In the genomic region with DNA sequence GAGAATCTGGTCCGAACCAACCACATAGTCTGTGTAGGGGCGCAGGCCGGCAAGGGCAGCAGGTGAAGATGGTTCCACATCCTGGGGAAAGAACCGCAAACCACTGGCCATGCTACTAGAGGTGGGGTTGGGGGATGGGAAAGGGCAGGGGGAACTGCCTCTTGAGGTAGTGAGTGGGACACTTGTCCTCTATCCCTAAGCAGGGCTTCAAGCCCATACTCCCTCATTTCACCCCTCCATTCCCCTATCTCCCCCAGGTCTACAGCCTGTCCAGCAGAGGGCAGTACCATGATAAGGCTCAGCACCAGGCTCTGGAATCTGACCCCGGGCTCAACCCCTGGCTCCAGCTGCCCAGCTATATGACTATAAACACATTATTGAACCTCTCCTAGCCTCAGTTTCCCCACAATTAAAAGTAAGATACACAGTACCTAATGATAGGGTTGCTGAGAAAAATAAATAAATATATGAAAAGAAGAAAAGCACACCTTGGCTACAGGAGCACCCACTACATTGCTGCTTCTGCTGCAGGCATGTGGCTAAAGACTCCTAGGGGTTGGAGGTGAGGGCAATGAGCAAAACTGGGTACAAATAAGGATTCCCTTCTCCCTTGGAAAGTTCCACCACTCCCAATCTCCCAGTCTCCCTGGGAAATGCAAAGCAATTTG, we compare ENCODE assay signal across 8 cellular contexts. TPM values are rescaled to one million over a fixed set of nuclear protein-coding genes. Genes with fewer than 3 reads are reported as not detected.
DNase-seq lines count a peak whose midpoint lies in the region; ATAC-seq and TF ChIP-seq lines count a peak whose summit lies in the region.

No MANE protein-coding gene starts in this region.

- H3K4me1 Mint-ChIP-seq in osteocyte (ENCODE audit: unreplicated experiment) = peaks cover 34% of the 10 kb centered on the region

- H3K4me3 ChIP-seq in Loucy (ENCODE audit: low read length, poor library complexity, severe bottlenecking) = no peak overlapping the region

- H3F3A ChIP-seq in Loucy (ENCODE audit: low read depth) = no peaks in the 10 kb centered on the region

- H3K9ac ChIP-seq in Loucy (ENCODE audit: low read depth, low read length, poor library complexity, severe bottlenecking) = no peak overlapping the region

- DNase-seq in DMS79 treated with DMSO at 0.1 percent for 48 hours (lab: John Stamatoyannopoulos, UW) (peak; percentile 0), GM20000 (ENCODE audit: low spot score) (peak; percentile 82), erythroblast (lab: John Stamatoyannopoulos, UW) (peak; percentile 64 to 78), osteocyte (ENCODE audit: extremely low spot score, unreplicated experiment) (no peak), amniotic stem cell (lab: John Stamatoyannopoulos, UW) (no peak)
- DNase-seq in activated CD4-positive, alpha-beta T cell treated with anti-CD3 and anti-CD28 coated beads, Interleukin-2, amount 50 U/mL, for 4 hours = peak; percentile 29 to 30

- no peak overlapping the region for H2AFZ ChIP-seq in Loucy (ENCODE audit: low read length)

- H4K20me1 ChIP-seq in Loucy (ENCODE audit: insufficient read depth, low read length, poor library complexity, severe bottlenecking) = peaks cover 15% of the 10 kb centered on the region

- peak; percentile 78 for TF ChIP-seq CTCF in GM20000 (IDR thresholded peaks at IDR 0.05; ENCODE audit: extremely low read depth, missing control alignments)
- peak; percentile 81 for TF ChIP-seq CTCF in Loucy (conservative IDR thresholded peaks at IDR 0.05; ENCODE audit: low read length)
- TF ChIP-seq CTCF in osteocyte (IDR thresholded peaks at IDR 0.05) = peak; percentile 72

- TF ChIP-seq POLR2A in erythroblast (IDR thresholded peaks at IDR 0.05; ENCODE audit: low read length) = no peak

- no peaks in the 10 kb centered on the region for H3K9me3 ChIP-seq in Loucy (ENCODE audit: insufficient read depth, low read depth, low read length)

- H3K9me3 Mint-ChIP-seq in osteocyte (ENCODE audit: unreplicated experiment) = no peaks in the 10 kb centered on the region

- H3K4me1 ChIP-seq in Loucy (ENCODE audit: insufficient read depth, low read length, poor library complexity, severe bottlenecking) = peaks cover 26% of the 10 kb centered on the region

- no peaks in the 10 kb centered on the region for H3K27me3 Mint-ChIP-seq in osteocyte (ENCODE audit: unreplicated experiment)

- no peak overlapping the region for H3K4me3 Mint-ChIP-seq in osteocyte (ENCODE audit: unreplicated experiment)

- H3K9me2 ChIP-seq in Loucy (replicated peaks; ENCODE audit: low read depth, low read length) = no peaks in the 10 kb centered on the region

- ATAC-seq in HG03439 (IDR thresholded peaks at IDR 0.05; ENCODE audit: unreplicated experiment) = no peak

- no peaks in the 10 kb centered on the region for H3K27me3 ChIP-seq in Loucy (ENCODE audit: insufficient read depth, low read length, poor library complexity, severe bottlenecking)

- H3K36me3 Mint-ChIP-seq in osteocyte (ENCODE audit: unreplicated experiment) = peaks cover 8% of the 10 kb centered on the region

- peaks cover 48% of the 10 kb centered on the region; the same call in 1 of the 2 replicates for H3K36me3 ChIP-seq in Loucy (ENCODE audit: insufficient read depth, low read length)

- peaks cover 19% of the 10 kb centered on the region; the same call in 1 of the 2 replicates for H3K79me2 ChIP-seq in Loucy (ENCODE audit: insufficient read depth, low read length)

- H3K4me2 ChIP-seq in Loucy (ENCODE audit: low read depth, low read length, poor library complexity, severe bottlenecking) = peak overlapping the region; percentile 88

- no peak overlapping the region for H3K27ac Mint-ChIP-seq in osteocyte (ENCODE audit: unreplicated experiment)

RNA-seq across cellular contexts. Expression of a gene that starts 6.3 kb away (rescaled TPM):
- 54.3 and 62.1 TPM in 2 replicates for total RNA-seq in osteocyte

RNA-seq across cellular contexts. Expression of a gene that starts 6.3 kb away (rescaled TPM):
- total RNA-seq in osteocyte = 8.7 and 10.3 TPM in 2 replicates

RNA-seq across cellular contexts. Expression of a gene that starts 49.3 kb away (rescaled TPM):
- total RNA-seq in osteocyte = 44.5 and 45.4 TPM in 2 replicates

RNA-seq across cellular contexts. Expression of a gene that starts 49.4 kb away (rescaled TPM):
- 0.08 and 0.18 TPM in 2 replicates for total RNA-seq in osteocyte

RNA-seq across cellular contexts. Expression of a gene that starts 52.2 kb away (rescaled TPM):
- total RNA-seq in osteocyte = 12.8 and 15.1 TPM in 2 replicates

Comparison
In these comparisons a context has a peak if more than half of its experiments do, and no peak if none do; other contexts are left out.
1. DNase-seq: peak in DMS79 treated with DMSO at 0.1 percent for 48 hours (single experiment), GM20000 (single experiment), activated CD4-positive, alpha-beta T cell treated with anti-CD3 and anti-CD28 coated beads, Interleukin-2, amount 50 U/mL, for 4 hours (2 of 2) and erythroblast (2 of 2); none in osteocyte (single experiment) and amniotic stem cell (single experiment).
2. Peak in every context shown above with its lines, with median percentiles within 50 percentile points of each other: CTCF ChIP-seq.